In the genomic region with DNA sequence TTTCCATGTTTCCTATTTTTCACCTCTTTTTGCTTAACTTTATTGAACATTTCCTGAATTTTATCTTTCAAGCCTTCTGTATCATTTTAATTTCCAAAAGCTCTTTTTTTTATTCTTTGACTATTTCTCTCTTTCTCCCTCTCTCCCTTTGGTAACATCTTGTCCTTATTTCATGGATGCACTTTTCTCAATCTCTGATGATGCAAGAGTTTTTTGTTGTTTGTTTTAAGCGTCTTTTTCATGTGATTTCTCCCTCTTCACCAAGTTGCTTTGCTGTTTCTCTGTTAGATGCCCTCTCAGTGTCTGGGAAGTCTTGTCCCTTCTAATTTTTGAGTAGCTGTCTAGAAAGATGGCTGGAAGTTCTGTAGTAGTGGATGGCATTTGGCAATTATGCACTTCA, we compare ENCODE assay signal across 20 cellular contexts.
DNase-seq lines count a peak whose midpoint lies in the region; ATAC-seq, FAIRE-seq and TF ChIP-seq lines count a peak whose summit lies in the region.
"Had no signal": no experiment of that assay in that cellular context is flagged by ENCODE, and none has a peak within 500 bp of the region (broad histone marks: within the 10 kb centered on the region; RNA-seq: fewer than 3 reads in every experiment).

No MANE protein-coding gene starts in this region.

- H3F3A ChIP-seq in neural progenitor cell (ENCODE audit: low read depth) = no peaks in the 10 kb centered on the region

- H3K9me3 ChIP-seq in breast epithelium (no peaks in the 10 kb centered on the region), K562 (replicated peaks; ENCODE audit: control insufficient read depth, insufficient read depth, low read depth, low read length) (0 out of 2 replicates have a peak, but pooled peaks cover 3% of the 10 kb centered on the region), vagina (no peaks in the 10 kb centered on the region), neural progenitor cell (ENCODE audit: low read depth) (no peaks in the 10 kb centered on the region)
- H3K9me3 ChIP-seq: BLaER1 had no signal

- H3K4me2 ChIP-seq in K562 (ENCODE audit: insufficient read depth, low read length) (no peak overlapping the region), neural progenitor cell (no peak overlapping the region)
- H3K4me2 ChIP-seq: BLaER1 had no signal

- H3K27ac Mint-ChIP-seq in MCF 10A (ENCODE audit: low read depth, unreplicated experiment) (no peak overlapping the region), nephron progenitor cell (peak overlapping the region; percentile 29), type B pancreatic cell (no peak overlapping the region), neural progenitor cell (no peak overlapping the region)

- DNase-seq in breast epithelium (ENCODE audit: low spot score in 2 of 2) (no peak), MCF 10A (ENCODE audit: unreplicated experiment) (no peak), K562 (ENCODE audit: extremely low read depth in 1 of 4, low spot score in 3 of 4) (no peak), nephron progenitor cell (no peak), vagina (ENCODE audit: extremely low spot score in 2 of 2) (no peak), type B pancreatic cell (ENCODE audit: extremely low spot score, unreplicated experiment) (no peak), neural progenitor cell (ENCODE audit: low spot score) (no peak), retina (no peak)
- DNase-seq: CD8-positive, alpha-beta memory T cell; DMS79 treated with DMSO at 0.1 percent for 48 hours; MV-4-11; NCI-H1436; NCI-H2029 treated with DMSO at 0.1 percent for 48 hours; NCI-H2171 treated with DMSO at 0.1 percent for 48 hours; NCI-H510A; NCI-H774; PC-3 had no signal

- TF ChIP-seq POLR2A in breast epithelium (IDR thresholded peaks at IDR 0.05) (no peak), K562 (conservative IDR thresholded peaks at IDR 0.05) (no peak), vagina (IDR thresholded peaks at IDR 0.05) (no peak)

- H3K79me2 ChIP-seq in K562 (ENCODE audit: control insufficient read depth, insufficient read depth, low read length) = peaks cover 18% of the 10 kb centered on the region; the same call in 1 of the 3 replicates
- H3K79me2 ChIP-seq in neural progenitor cell (ENCODE audit: low read depth) = peaks cover 15% of the 10 kb centered on the region

- BruUV-seq in MCF 10A (replicated peaks; lab: Mats Ljungman, UMichigan) = no TSS peak
- BruUV-seq in K562 (replicated peaks; lab: Mats Ljungman, UMichigan) = no TSS peak

- TF ChIP-seq EP300 in K562 (IDR thresholded peaks at IDR 0.05; ENCODE audit: low read length) = no peak

- H3K4me3 Mint-ChIP-seq in MCF 10A (ENCODE audit: unreplicated experiment) (no peak overlapping the region), nephron progenitor cell (no peak overlapping the region), type B pancreatic cell (no peak overlapping the region), neural progenitor cell (no peak overlapping the region)
- H3K4me3 Mint-ChIP-seq: CD8-positive, alpha-beta memory T cell had no signal

- 0 out of 2 replicates have a peak, but pooled peaks cover 5% of the 10 kb centered on the region for H4K20me1 ChIP-seq in K562 (replicated peaks; ENCODE audit: control insufficient read depth, insufficient read depth, low read length)
- H4K20me1 ChIP-seq in neural progenitor cell (ENCODE audit: low read depth) = no peaks in the 10 kb centered on the region

- H3K4me1 Mint-ChIP-seq in MCF 10A (ENCODE audit: insufficient read depth, unreplicated experiment) (peaks cover 14% of the 10 kb centered on the region), nephron progenitor cell (peaks cover 41% of the 10 kb centered on the region), type B pancreatic cell (ENCODE audit: unreplicated experiment) (peaks cover 10% of the 10 kb centered on the region), neural progenitor cell (peaks cover 12% of the 10 kb centered on the region)

- H3K27me3 ChIP-seq in breast epithelium = no peaks in the 10 kb centered on the region
- no peaks in the 10 kb centered on the region for H3K27me3 ChIP-seq in K562 (ENCODE audit: control insufficient read depth in 2 of 2, insufficient read depth in 2 of 2, low read length in 2 of 2)
- no peaks in the 10 kb centered on the region for H3K27me3 ChIP-seq in vagina
- no peaks in the 10 kb centered on the region for H3K27me3 ChIP-seq in neural progenitor cell
- H3K27me3 ChIP-seq: BLaER1 had no signal

- H3K9me3 Mint-ChIP-seq in MCF 10A (ENCODE audit: unreplicated experiment) = no peaks in the 10 kb centered on the region
- no peaks in the 10 kb centered on the region for H3K9me3 Mint-ChIP-seq in nephron progenitor cell
- peaks cover 6% of the 10 kb centered on the region for H3K9me3 Mint-ChIP-seq in type B pancreatic cell
- H3K9me3 Mint-ChIP-seq in neural progenitor cell = no peaks in the 10 kb centered on the region
- H3K9me3 Mint-ChIP-seq: CD8-positive, alpha-beta memory T cell had no signal

- no peaks in the 10 kb centered on the region for H3K9me1 ChIP-seq in K562 (ENCODE audit: control insufficient read depth, insufficient read depth, low read length)

- ATAC-seq in K562 = no peak
- ATAC-seq: HCT116, PC-3 had no signal

- intact Hi-C loops in breast epithelium (cut with DNase I; ENCODE audit: low total_unique reads) (no loop called here), MCF 10A (cut with micrococcal nuclease) (no loop called here), K562 (cut with micrococcal nuclease) (loop anchor here (10.0 kb wide), 1 partner anchor 156 kb away; no protein-coding TSS in a partner anchor), vagina (cut with DNase I) (loop anchor here (10.0 kb wide), 1 partner anchor 64 kb away; the partner anchor contains the start of gene ANO6)

- 35% methylated on average over 1 of the region's 1 CpG for whole genome bisulfite sequencing in K562 (ENCODE audit: insufficient coverage, low coverage, missing lambda C conversion rate)

- TF ChIP-seq RAD21 in K562 (CRISPR knock-in tag; conservative IDR thresholded peaks at IDR 0.05 in 1 of 2, IDR thresholded peaks at IDR 0.05 in 1 of 2) = no peak

- POLR2A ChIA-PET in MCF 10A (lab: Yijun Ruan, JAX) = interaction anchor here (1.7 kb wide), 1 partner anchor 10 kb away, joined by 4 read pairs; no protein-coding TSS in a partner anchor
- POLR2A ChIA-PET in K562 (lab: Yijun Ruan, JAX) = interaction anchor here (1.2 kb wide), 1 partner anchor 15 kb away, joined by 3 read pairs; no protein-coding TSS in a partner anchor

- H3K27me3 Mint-ChIP-seq in MCF 10A (ENCODE audit: insufficient read depth, unreplicated experiment) (no peaks in the 10 kb centered on the region), nephron progenitor cell (ENCODE audit: low read depth, poor library complexity) (no peaks in the 10 kb centered on the region), type B pancreatic cell (no peaks in the 10 kb centered on the region), neural progenitor cell (ENCODE audit: insufficient read depth, low read depth) (peaks cover 2% of the 10 kb centered on the region)
- H3K27me3 Mint-ChIP-seq: CD8-positive, alpha-beta memory T cell had no signal

- TF ChIP-seq CTCF in breast epithelium (IDR thresholded peaks at IDR 0.05) (no peak), MCF 10A (IDR thresholded peaks at IDR 0.05; ENCODE audit: unreplicated experiment) (no peak), K562 (IDR thresholded peaks at IDR 0.05 in 2 of 3, conservative IDR thresholded peaks at IDR 0.05 in 1 of 3; ENCODE audit: insufficient read depth in 2 of 3, low read depth in 1 of 3, low read length in 3 of 3) (no peak), nephron progenitor cell (IDR thresholded peaks at IDR 0.05) (no peak), vagina (IDR thresholded peaks at IDR 0.05) (no peak), type B pancreatic cell (conservative IDR thresholded peaks at IDR 0.05) (no peak), neural progenitor cell (IDR thresholded peaks at IDR 0.05) (no peak)

- H3K36me3 ChIP-seq in breast epithelium (no peaks in the 10 kb centered on the region), K562 (ENCODE audit: control insufficient read depth, insufficient read depth, low read length) (peaks cover 2% of the 10 kb centered on the region; the same call in 1 of the 3 replicates), vagina (no peaks in the 10 kb centered on the region), neural progenitor cell (no peaks in the 10 kb centered on the region)

- FAIRE-seq in K562 (lab: Jason Lieb, UNC) = no peak

- CTCF ChIA-PET in MCF 10A (lab: Yijun Ruan, JAX) = interaction anchor here (2.4 kb wide), 1 partner anchor 7 kb away, joined by 9 read pairs; no protein-coding TSS in a partner anchor
- CTCF ChIA-PET in K562 (lab: Yijun Ruan, JAX; ENCODE audit: low intra/inter-chr PET ratio) = no interaction called here

- H3K4me1 ChIP-seq in breast epithelium (no peaks in the 10 kb centered on the region), K562 (replicated peaks in 1 of 2; ENCODE audit: control insufficient read depth in 2 of 2, insufficient read depth in 2 of 2, low read length in 2 of 2) (peaks cover 9 to 33% of the 10 kb centered on the region in 2 experiments), vagina (peaks cover 12% of the 10 kb centered on the region), neural progenitor cell (no peaks in the 10 kb centered on the region)
- H3K4me1 ChIP-seq: BLaER1 had no signal

- in situ Hi-C loops in K562 (cut with MboI) = no loop called here

- no peak overlapping the region for H2AFZ ChIP-seq in K562 (ENCODE audit: low read depth, low read length)
- no peak overlapping the region for H2AFZ ChIP-seq in neural progenitor cell (replicated peaks)

- H3K4me3 ChIP-seq in breast epithelium (no peak overlapping the region), K562 (no peak overlapping the region), vagina (no peak overlapping the region), neural progenitor cell (no peak overlapping the region)
- H3K4me3 ChIP-seq: BLaER1 had no signal

- H3K9ac ChIP-seq in K562 (ENCODE audit: insufficient read depth in 1 of 2, low read depth in 2 of 2, low read length in 2 of 2) = no peak overlapping the region
- no peak overlapping the region for H3K9ac ChIP-seq in neural progenitor cell
- H3K9ac ChIP-seq: BLaER1 had no signal

- H3K27ac ChIP-seq in breast epithelium (peak overlapping the region; percentile 43 to 91), K562 (ENCODE audit: extremely low read depth, low read depth, low read length) (no peak overlapping the region), vagina (peak overlapping the region; percentile 52), neural progenitor cell (no peak overlapping the region)
- H3K27ac ChIP-seq: 22Rv1, BLaER1 had no signal

- H3K36me3 Mint-ChIP-seq in MCF 10A (ENCODE audit: insufficient read depth, unreplicated experiment) = no peaks in the 10 kb centered on the region
- peaks cover 42% of the 10 kb centered on the region for H3K36me3 Mint-ChIP-seq in nephron progenitor cell (ENCODE audit: low read depth)
- H3K36me3 Mint-ChIP-seq in type B pancreatic cell = peaks cover 21% of the 10 kb centered on the region
- H3K36me3 Mint-ChIP-seq in neural progenitor cell = peaks cover 19% of the 10 kb centered on the region

TF ChIP-seq in K562, 482 proteins besides CTCF, POLR2A, EP300 and RAD21 (continues in another document):
- no peak for TF ChIP-seq RBM39 (optimal IDR thresholded peaks at IDR 0.05; ENCODE audit: low read depth, low read length)

Comparison
In these comparisons a context has a peak if more than half of its experiments do, and no peak if none do; other contexts are left out.
1. H3K27ac ChIP-seq: peak in breast epithelium (2 of 2) and vagina (single experiment); none in K562 (single experiment) and neural progenitor cell (single experiment).
2. intact Hi-C loops: an anchor here in K562 (10.0 kb wide) and vagina (10.0 kb wide); none called in breast epithelium and MCF 10A.